In the genomic region with DNA sequence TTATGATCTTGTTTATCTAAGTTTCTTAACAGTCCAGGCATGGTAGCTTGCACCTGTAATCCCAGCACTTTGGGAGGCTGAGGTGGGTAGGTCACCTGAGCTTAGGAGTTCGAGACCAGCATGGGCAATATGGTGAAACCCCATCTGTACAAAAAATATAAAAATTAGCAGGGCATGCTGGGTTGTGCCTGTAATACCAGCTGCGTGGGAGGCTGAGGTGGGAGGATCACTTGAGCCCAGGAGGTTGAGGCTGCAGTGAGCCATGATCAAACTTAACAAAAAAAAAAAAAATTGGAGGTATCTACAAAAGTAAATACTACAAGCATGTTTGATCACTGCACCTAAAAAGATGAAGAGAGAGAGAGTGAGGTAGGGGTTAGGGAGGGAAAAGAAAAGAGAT, we compare ENCODE assay signal across 39 cellular contexts. TPM values are rescaled to one million over a fixed set of nuclear protein-coding genes. Genes with fewer than 3 reads are reported as not detected.
"Had no signal": no experiment of that assay in that cellular context is flagged by ENCODE, and none has a peak within 500 bp of the region (broad histone marks: within the 10 kb centered on the region; RNA-seq: fewer than 3 reads in every experiment).

No MANE protein-coding gene starts in this region.

- FAIRE-seq: astrocyte, bronchial epithelial cell, colon had no signal

- H3K27me3 ChIP-seq: ascending aorta, body of pancreas, brain microvascular endothelial cell, cardiac muscle cell had no signal

- H3K27ac ChIP-seq: adrenal gland, ascending aorta, body of pancreas, brain microvascular endothelial cell, breast epithelium, cardiac muscle cell had no signal

- H3K27ac Mint-ChIP-seq: activated naive CD4-positive, alpha-beta T cell treated with anti-CD3 and anti-CD28 coated beads for 36 hours; activated naive CD4-positive, alpha-beta T cell treated with anti-CD3 and anti-CD28 coated beads, Interleukin-2, amount 10 ng/mL, durations not matched to agents 7 days and 5 days; activated naive CD4-positive, alpha-beta T cell treated with anti-CD3 and anti-CD28 coated beads, Interleukin-2, amount 50 U/mL, for 24 hours; activated naive CD4-positive, alpha-beta T cell treated with anti-CD3 and anti-CD28 coated beads, Interleukin-2, amount 50 U/mL, for 72 hours; activated naive CD8-positive, alpha-beta T cell; activated naive CD8-positive, alpha-beta T cell treated with anti-CD3 and anti-CD28 coated beads for 36 hours; activated naive CD8-positive, alpha-beta T cell treated with anti-CD3 and anti-CD28 coated beads, Interleukin-2, amount 10 ng/mL, durations not matched to agents 7 days and 5 days; activated naive CD8-positive, alpha-beta T cell treated with anti-CD3 and anti-CD28 coated beads, Interleukin-2, amount 50 U/mL, for 24 hours; activated T-cell treated with anti-CD3 and anti-CD28 coated beads, Interleukin-2, amount 50 U/mL, for 72 hours; activated T-helper 1 cell treated with anti-CD3 and anti-CD28 coated beads, Interleukin-12 subunit alpha, Interleukin-12 subunit beta, Interleukin-2, Interleukin-4 antibody, amounts not matched to agents 30 ng/mL and 10 ng/mL and 1 ng/mL, durations not matched to agents 14 hours and 24 hours and 36 hours; activated T-helper 17 cell treated with anti-CD3 and anti-CD28 coated beads, Interleukin-2, amount 50 U/mL, for 72 hours; activated T-helper 2 cell treated with anti-CD3 and anti-CD28 coated beads, Interferon-gamma antibody, Interleukin-2, Interleukin-4, amounts not matched to agents 10 μg/mL and 5 μg/mL and 100 μg/mL, durations not matched to agents 14 hours and 24 hours and 36 hours; brain had no signal

- H3K9me3 ChIP-seq: adrenal gland, ascending aorta, body of pancreas, breast epithelium had no signal

- DNase-seq: activated effector memory CD4-positive, alpha-beta T cell treated with anti-CD3 and anti-CD28 coated beads, Interleukin-2, amount 50 U/mL, for 16 hours; activated effector memory CD4-positive, alpha-beta T cell treated with Interleukin-2 at 50 U/mL for 16 hours; activated gamma-delta T cell; activated gamma-delta T cell treated with Interleukin-2 at 50 U/mL for 16 hours; activated naive CD4-positive, alpha-beta T cell; activated naive CD4-positive, alpha-beta T cell treated with anti-CD3 and anti-CD28 coated beads for 36 hours; activated naive CD4-positive, alpha-beta T cell treated with anti-CD3 and anti-CD28 coated beads, Interleukin-2, amount 10 ng/mL, durations not matched to agents 7 days and 5 days; activated naive CD4-positive, alpha-beta T cell treated with anti-CD3 and anti-CD28 coated beads, Interleukin-2, amount 50 U/mL, for 16 hours; activated naive CD4-positive, alpha-beta T cell treated with Interleukin-2 at 50 U/mL for 16 hours; activated naive CD8-positive, alpha-beta T cell treated with anti-CD3 and anti-CD28 coated beads for 36 hours; activated naive CD8-positive, alpha-beta T cell treated with anti-CD3 and anti-CD28 coated beads, Interleukin-2, amount 10 ng/mL, durations not matched to agents 7 days and 5 days; activated naive CD8-positive, alpha-beta T cell treated with anti-CD3 and anti-CD28 coated beads, Interleukin-2, amount 50 U/mL, for 24 hours; activated T-cell treated with anti-CD3 and anti-CD28 coated beads, Interleukin-2, amount 50 U/mL, for 4 hours; activated T-cell treated with anti-CD3 and anti-CD28 coated beads, Interleukin-2, amount 50 U/mL, for 48 hours; activated T-cell treated with anti-CD3 and anti-CD28 coated beads, Interleukin-2, amount 50 U/mL, for 72 hours; adrenal gland; amniotic stem cell; amygdala; anterior cingulate cortex; aorta; body of pancreas; brain microvascular endothelial cell; caudate nucleus; central memory CD4-positive, alpha-beta T cell; cerebellar nuclear complex had no signal

- H3K27me3 Mint-ChIP-seq: activated naive CD4-positive, alpha-beta T cell treated with anti-CD3 and anti-CD28 coated beads, Interleukin-2, amount 50 U/mL, for 24 hours; activated naive CD8-positive, alpha-beta T cell; activated naive CD8-positive, alpha-beta T cell treated with anti-CD3 and anti-CD28 coated beads for 36 hours; activated naive CD8-positive, alpha-beta T cell treated with anti-CD3 and anti-CD28 coated beads, Interleukin-2, amount 10 ng/mL, durations not matched to agents 7 days and 5 days; brain had no signal

- H3K4me3 Mint-ChIP-seq: activated naive CD4-positive, alpha-beta T cell treated with anti-CD3 and anti-CD28 coated beads for 36 hours; activated naive CD4-positive, alpha-beta T cell treated with anti-CD3 and anti-CD28 coated beads, Interleukin-2, amount 10 ng/mL, durations not matched to agents 7 days and 5 days; activated naive CD4-positive, alpha-beta T cell treated with anti-CD3 and anti-CD28 coated beads, Interleukin-2, amount 50 U/mL, for 24 hours; activated naive CD8-positive, alpha-beta T cell; activated naive CD8-positive, alpha-beta T cell treated with anti-CD3 and anti-CD28 coated beads for 36 hours; activated naive CD8-positive, alpha-beta T cell treated with anti-CD3 and anti-CD28 coated beads, Interleukin-2, amount 10 ng/mL, durations not matched to agents 7 days and 5 days; activated naive CD8-positive, alpha-beta T cell treated with anti-CD3 and anti-CD28 coated beads, Interleukin-2, amount 50 U/mL, for 24 hours; activated T-cell treated with anti-CD3 and anti-CD28 coated beads, Interleukin-2, amount 50 U/mL, for 4 hours; activated T-cell treated with anti-CD3 and anti-CD28 coated beads, Interleukin-2, amount 50 U/mL, for 72 hours; activated T-helper 1 cell treated with anti-CD3 and anti-CD28 coated beads, Interleukin-12 subunit alpha, Interleukin-12 subunit beta, Interleukin-2, Interleukin-4 antibody, amounts not matched to agents 30 ng/mL and 10 ng/mL and 1 ng/mL, durations not matched to agents 14 hours and 24 hours and 36 hours; activated T-helper 17 cell treated with anti-CD3 and anti-CD28 coated beads, Interleukin-2, amount 50 U/mL, for 72 hours; brain; central memory CD8-positive, alpha-beta T cell had no signal

- H3K4me1 ChIP-seq: adrenal gland, ascending aorta, body of pancreas, breast epithelium had no signal

- H3K36me3 Mint-ChIP-seq: activated naive CD4-positive, alpha-beta T cell treated with anti-CD3 and anti-CD28 coated beads, Interleukin-2, amount 10 ng/mL, durations not matched to agents 7 days and 5 days; activated naive CD4-positive, alpha-beta T cell treated with anti-CD3 and anti-CD28 coated beads, Interleukin-2, amount 50 U/mL, for 24 hours; activated naive CD8-positive, alpha-beta T cell; brain had no signal

- H3K4me1 Mint-ChIP-seq: brain; central memory CD8-positive, alpha-beta T cell had no signal

- H3K4me3 ChIP-seq: adrenal gland, ascending aorta, body of pancreas, breast epithelium, cardiac muscle cell had no signal

- H3K36me3 ChIP-seq: adrenal gland, ascending aorta, brain microvascular endothelial cell, breast epithelium, cardiac muscle cell had no signal

- ATAC-seq: activated naive CD4-positive, alpha-beta T cell treated with anti-CD3 and anti-CD28 coated beads, Interleukin-2, amount 50 U/mL, for 72 hours; activated naive CD8-positive, alpha-beta T cell treated with anti-CD3 and anti-CD28 coated beads, Interleukin-2, amount 50 U/mL, for 24 hours; activated T-cell treated with anti-CD3 and anti-CD28 coated beads, Interleukin-2, amount 50 U/mL, for 4 hours; activated T-cell treated with anti-CD3 and anti-CD28 coated beads, Interleukin-2, amount 50 U/mL, for 72 hours; activated T-helper 17 cell treated with anti-CD3 and anti-CD28 coated beads, Interleukin-2, amount 50 U/mL, for 72 hours; body of pancreas had no signal

RNA-seq across cellular contexts. Expression of a gene that starts 9.0 kb away (rescaled TPM):
- total RNA-seq: ascending aorta had no signal
